Comparison of ENCODE assay signal across 9 cellular contexts in the genomic region with DNA sequence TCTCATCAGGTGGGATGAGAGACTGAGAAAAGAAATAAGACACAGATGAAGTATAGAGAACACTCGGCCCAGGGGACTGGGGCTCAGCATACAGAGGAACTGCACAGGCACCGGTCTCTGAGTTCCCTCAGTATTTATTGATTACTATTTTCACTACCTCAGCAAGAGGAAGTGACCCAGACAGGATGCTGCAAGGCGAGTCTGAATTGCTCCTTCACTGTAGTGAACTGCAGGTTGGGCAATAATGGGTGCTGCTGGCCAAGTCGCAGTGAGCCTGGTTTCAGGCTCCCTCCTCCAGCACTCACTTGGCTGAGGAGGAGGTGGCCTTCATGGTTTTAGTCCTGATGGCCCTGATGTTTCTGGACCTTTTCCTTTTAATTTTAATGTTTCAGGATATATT. TPM values are rescaled to one million over a fixed set of nuclear protein-coding genes. Genes with fewer than 3 reads are reported as not detected.
A peak's percentile ranks its signal among the peaks of the same experiment; 100 is the strongest.
DNase-seq lines count a peak whose midpoint lies in the region; ATAC-seq lines count a peak whose summit lies in the region.
"Had no signal": no experiment of that assay in that cellular context is flagged by ENCODE, and none has a peak within 500 bp of the region (broad histone marks: within the 10 kb centered on the region; RNA-seq: fewer than 3 reads in every experiment).

No MANE protein-coding gene starts in this region.

- H3K4me3 Mint-ChIP-seq in T-helper 17 cell, result no peak overlapping the region
- no peak overlapping the region for H3K4me3 Mint-ChIP-seq in activated naive CD4-positive, alpha-beta T cell treated with anti-CD3 and anti-CD28 coated beads for 36 hours
- H3K4me3 Mint-ChIP-seq: activated naive CD4-positive, alpha-beta T cell treated with anti-CD3 and anti-CD28 coated beads, Interleukin-2, amount 50 U/mL, for 24 hours had no signal

- intact Hi-C loops in activated naive CD4-positive, alpha-beta T cell treated with anti-CD3 and anti-CD28 coated beads for 36 hours (cut with micrococcal nuclease), result no loop called here

- H3K4me1 Mint-ChIP-seq in T-helper 17 cell, result peaks cover 4% of the 10 kb centered on the region
- H3K4me1 Mint-ChIP-seq in activated naive CD4-positive, alpha-beta T cell treated with anti-CD3 and anti-CD28 coated beads for 36 hours (ENCODE audit: low read depth), result peaks cover 2% of the 10 kb centered on the region
- H3K4me1 Mint-ChIP-seq: activated naive CD4-positive, alpha-beta T cell treated with anti-CD3 and anti-CD28 coated beads, Interleukin-2, amount 50 U/mL, for 24 hours had no signal

- peaks cover 6% of the 10 kb centered on the region for H3K9me3 Mint-ChIP-seq in activated naive CD4-positive, alpha-beta T cell treated with anti-CD3 and anti-CD28 coated beads for 36 hours

- no peak for DNase-seq in T-helper 17 cell
- DNase-seq in renal cortical epithelial cell (ENCODE audit: low read depth), result peak; percentile 8
- no peak for DNase-seq in NCI-H345 treated with DMSO at 0.1 percent for 48 hours (lab: John Stamatoyannopoulos, UW; ENCODE audit: unreplicated experiment)
- DNase-seq in activated naive CD4-positive, alpha-beta T cell treated with anti-CD3 and anti-CD28 coated beads for 36 hours, result no peak
- no peak for DNase-seq in stimulated activated CD8-positive, alpha-beta memory T cell treated with anti-CD3 and anti-CD28 coated beads, Interleukin-4, amount 100 ng/mL, for 48 hours
- no peak for DNase-seq in A172 (ENCODE audit: low spot score)

- CTCF ChIA-PET in activated naive CD4-positive, alpha-beta T cell treated with anti-CD3 and anti-CD28 coated beads for 36 hours (lab: Charles Lee), result no interaction called here

- no peak overlapping the region for H3K27ac Mint-ChIP-seq in T-helper 17 cell
- H3K27ac Mint-ChIP-seq in activated naive CD4-positive, alpha-beta T cell treated with anti-CD3 and anti-CD28 coated beads for 36 hours, result no peak overlapping the region
- H3K27ac Mint-ChIP-seq: activated naive CD4-positive, alpha-beta T cell treated with anti-CD3 and anti-CD28 coated beads, Interleukin-2, amount 50 U/mL, for 24 hours had no signal

- no peaks in the 10 kb centered on the region for H3K9me3 ChIP-seq in T-helper 17 cell (ENCODE audit: control insufficient read depth, low read length, poor library complexity, severe bottlenecking)

- H3K27me3 Mint-ChIP-seq in T-helper 17 cell, result no peaks in the 10 kb centered on the region
- peaks cover 13% of the 10 kb centered on the region for H3K27me3 Mint-ChIP-seq in activated naive CD4-positive, alpha-beta T cell treated with anti-CD3 and anti-CD28 coated beads for 36 hours (ENCODE audit: low read depth)

- peak; percentile 74 for ATAC-seq in GM19035 (IDR thresholded peaks at IDR 0.05; ENCODE audit: unreplicated experiment)
- peak; percentile 81 for ATAC-seq in HG02870 (IDR thresholded peaks at IDR 0.05; ENCODE audit: unreplicated experiment)
- ATAC-seq in T-helper 17 cell, result peak; percentile 21

- H3K36me3 Mint-ChIP-seq in T-helper 17 cell (ENCODE audit: low read depth), result peaks cover 2% of the 10 kb centered on the region
- H3K36me3 Mint-ChIP-seq in activated naive CD4-positive, alpha-beta T cell treated with anti-CD3 and anti-CD28 coated beads for 36 hours (ENCODE audit: low read depth), result no peaks in the 10 kb centered on the region

RNA-seq across cellular contexts. Expression of a gene that starts 10.4 kb away (rescaled TPM):
- total RNA-seq in T-helper 17 cell, result not detected
- total RNA-seq in renal cortical epithelial cell, result not detected in 2 replicates
- total RNA-seq in activated naive CD4-positive, alpha-beta T cell treated with anti-CD3 and anti-CD28 coated beads for 36 hours, result not detected
- not detected in 2 replicates for total RNA-seq in A172 (2014; rRNA removed; shearing (Covaris generic))

RNA-seq across cellular contexts. Expression of a gene that starts 23.0 kb away (rescaled TPM):
- total RNA-seq in T-helper 17 cell (not detected), renal cortical epithelial cell (not detected in 2 replicates)
- not detected for total RNA-seq in activated naive CD4-positive, alpha-beta T cell treated with anti-CD3 and anti-CD28 coated beads for 36 hours
- not detected in 2 replicates for total RNA-seq in A172 (2014; rRNA removed; shearing (Covaris generic))

Comparison
In these comparisons a context has a peak if more than half of its experiments do, and no peak if none do; other contexts are left out.
1. ATAC-seq: peak in every context shown above with its lines; median percentile 81 in HG02870; 74 in GM19035; 21 in T-helper 17 cell.